Comparison of ENCODE assay signal across 17 cellular contexts in genomic region chr22:37581534-37581933, GRCh38. TPM values are rescaled to one million over a fixed set of nuclear protein-coding genes. Genes with fewer than 3 reads are reported as not detected.
DNase-seq lines count a peak whose midpoint lies in the region; ATAC-seq, FAIRE-seq and TF ChIP-seq lines count a peak whose summit lies in the region.
"Had no signal": no experiment of that assay in that cellular context is flagged by ENCODE, and none has a peak within 500 bp of the region (broad histone marks: within the 10 kb centered on the region; RNA-seq: fewer than 3 reads in every experiment).

No MANE protein-coding gene starts in this region.

- peak overlapping the region in 1 of 3 donors; percentile 11 for H3K27ac ChIP-seq in right lobe of liver
- H3K27ac ChIP-seq in HepG2 (ENCODE audit: extremely low read length, insufficient read depth, low read length), result no peak overlapping the region
- peak overlapping the region; percentile 84 to 93 for H3K27ac ChIP-seq in mucosa of rectum (ENCODE audit: low read depth in 2 of 2, low read length in 2 of 2)
- H3K27ac ChIP-seq in thyroid gland, result no peak overlapping the region
- H3K27ac ChIP-seq: neural progenitor cell had no signal

- POLR2A ChIA-PET in HepG2 (lab: Yijun Ruan, JAX), result interaction anchor here (0.9 to 5.8 kb wide), 2 partner anchors 9 to 12 kb away, joined by 5 to 120 read pairs; no protein-coding TSS in a partner anchor

- CTCF ChIA-PET in HepG2 (lab: Yijun Ruan, JAX; ENCODE audit: low intra/inter-chr PET ratio, low total read pairs), result no interaction called here

- H3K4me3 ChIP-seq in right lobe of liver (no peak overlapping the region), HepG2 (replicated peaks in 1 of 3; ENCODE audit: insufficient read depth in 1 of 3, low read depth in 2 of 3, low read length in 3 of 3) (no peak overlapping the region), mucosa of rectum (ENCODE audit: low read length in 2 of 2) (peak overlapping the region in 1 of 2 donors; percentile 43), thyroid gland (replicated peaks in 1 of 3) (no peak overlapping the region)
- H3K4me3 ChIP-seq: neural progenitor cell had no signal

- H3K27me3 ChIP-seq in right lobe of liver (no peaks in the 10 kb centered on the region), HepG2 (ENCODE audit: control insufficient read depth in 1 of 2, insufficient read depth in 2 of 2, low read length in 2 of 2) (peaks cover 0 to 1% of the 10 kb centered on the region in 2 experiments; a peak in 1 of 5 replicates), mucosa of rectum (ENCODE audit: control insufficient read depth in 2 of 2, insufficient read depth in 2 of 2, low read length in 2 of 2) (no peaks in the 10 kb centered on the region), thyroid gland (no peaks in the 10 kb centered on the region)
- H3K27me3 ChIP-seq: neural progenitor cell had no signal

- no peaks in the 10 kb centered on the region for H3K79me2 ChIP-seq in HepG2 (ENCODE audit: insufficient read depth, low read length)

- H4K20me1 ChIP-seq in HepG2 (ENCODE audit: insufficient read depth, low read length), result no peaks in the 10 kb centered on the region

- H3K36me3 ChIP-seq in right lobe of liver (no peaks in the 10 kb centered on the region), HepG2 (replicated peaks in 1 of 2; ENCODE audit: control insufficient read depth in 1 of 2, insufficient read depth in 2 of 2, low read length in 2 of 2) (no peaks in the 10 kb centered on the region), mucosa of rectum (ENCODE audit: control insufficient read depth in 2 of 2, insufficient read depth in 2 of 2, low read length in 2 of 2) (no peaks in the 10 kb centered on the region), thyroid gland (no peaks in the 10 kb centered on the region)
- H3K36me3 ChIP-seq: neural progenitor cell had no signal

- TF ChIP-seq EP300 in HepG2 (IDR thresholded peaks at IDR 0.05; ENCODE audit: low read depth in 2 of 2, low read length in 2 of 2), result no peak
- TF ChIP-seq EP300 in HepG2 (CRISPR knock-in tag; IDR thresholded peaks at IDR 0.05; ENCODE audit: borderline replicate concordance), result no peak

- DNase-seq in right lobe of liver, result peak; percentile 78 to 91 (median 80)
- no peak for DNase-seq in HepG2 (ENCODE audit: low spot score)
- peak; percentile 36 for DNase-seq in dermis blood vessel endothelial cell
- no peak for DNase-seq in NCI-H446 (lab: John Stamatoyannopoulos, UW)
- no peak for DNase-seq in amniotic stem cell (lab: John Stamatoyannopoulos, UW)
- DNase-seq in thyroid gland, result no peak
- DNase-seq: activated naive CD8-positive, alpha-beta T cell treated with anti-CD3 and anti-CD28 coated beads for 36 hours; MM.1S; NCI-H524 treated with DMSO at 0.1 percent for 48 hours; SHP77 had no signal

- WGBS in right lobe of liver (ENCODE audit: insufficient coverage, low coverage, low lambda C conversion rate, missing lambda C conversion rate), result 18% methylated on average over 7 of the region's 9 CpGs
- 61% methylated on average over 9 of the region's 9 CpGs for WGBS in HepG2 (ENCODE audit: low lambda C conversion rate)
- WGBS in thyroid gland, 2 donors, result 46 to 66% methylated on average over 9 of the region's 9 CpGs

- TF ChIP-seq POLR2A in right lobe of liver (IDR thresholded peaks at IDR 0.05), result no peak
- TF ChIP-seq POLR2A in HepG2 (IDR thresholded peaks at IDR 0.05; ENCODE audit: insufficient read depth in 1 of 2, low read depth in 2 of 2, low read length in 2 of 2), result no peak
- no peak for TF ChIP-seq POLR2A in thyroid gland (IDR thresholded peaks at IDR 0.05)

- ATAC-seq in right lobe of liver, result peak; percentile 81 to 96 (median 89)
- no peak for ATAC-seq in HepG2
- ATAC-seq in GM18868 (IDR thresholded peaks at IDR 0.05; ENCODE audit: unreplicated experiment), result no peak

- no peak for FAIRE-seq in HepG2 (lab: Jason Lieb, UNC)

- intact Hi-C loops in right lobe of liver (cut with DNase I) (no loop called here), HepG2 (cut with micrococcal nuclease; ENCODE audit: unreplicated experiment) (no loop called here), thyroid gland (cut with DNase I) (no loop called here)

- TF ChIP-seq CTCF in right lobe of liver (IDR thresholded peaks at IDR 0.05) (no peak), HepG2 (CRISPR knock-in tag; IDR thresholded peaks at IDR 0.05) (no peak), thyroid gland (IDR thresholded peaks at IDR 0.05) (no peak)

- H2AFZ ChIP-seq in HepG2 (ENCODE audit: low read length), result no peak overlapping the region
- H2AFZ ChIP-seq: neural progenitor cell had no signal

- BruUV-seq in HepG2 (replicated peaks; lab: Mats Ljungman, UMichigan), result no TSS peak

- H3K9ac ChIP-seq in HepG2 (ENCODE audit: insufficient read depth, low read depth, low read length) (no peak overlapping the region), mucosa of rectum (ENCODE audit: low read depth in 1 of 2, low read length in 2 of 2) (peak overlapping the region in 1 of 2 donors; percentile 51)
- H3K9ac ChIP-seq: neural progenitor cell had no signal

- TF ChIP-seq RAD21 in HepG2 (CRISPR knock-in tag; IDR thresholded peaks at IDR 0.05), result no peak

- no peak overlapping the region for H3K4me2 ChIP-seq in HepG2 (ENCODE audit: low read depth, low read length)
- H3K4me2 ChIP-seq: neural progenitor cell had no signal

- H3K9me3 ChIP-seq in right lobe of liver, result no peaks in the 10 kb centered on the region
- no peaks in the 10 kb centered on the region for H3K9me3 ChIP-seq in HepG2 (ENCODE audit: low read length)
- no peaks in the 10 kb centered on the region for H3K9me3 ChIP-seq in mucosa of rectum (ENCODE audit: control insufficient read depth in 2 of 2, low read length in 2 of 2)
- H3K9me3 ChIP-seq in thyroid gland, result no peaks in the 10 kb centered on the region

- in situ Hi-C loops in HepG2 (cut with HindIII; ENCODE audit: extremely low pct_ligation_motif_present, low pct_unique_long_range_greater_than_20kb), result loop anchor here (10.0 kb wide), 1 partner anchor 257 kb away; no protein-coding TSS in a partner anchor

- H3K4me1 ChIP-seq in right lobe of liver (peaks cover 0 to 21% (median 2%) of the 10 kb centered on the region in 4 donors), HepG2 (ENCODE audit: insufficient read depth, low read length) (peaks cover 72% of the 10 kb centered on the region), mucosa of rectum (ENCODE audit: control insufficient read depth in 2 of 2, insufficient read depth in 2 of 2, low read length in 2 of 2) (peaks cover 24 to 27% of the 10 kb centered on the region in 2 donors), thyroid gland (peaks cover 0 to 3% of the 10 kb centered on the region in 2 donors)
- H3K4me1 ChIP-seq: neural progenitor cell had no signal

RNA-seq across cellular contexts. Expression of gene LGALS2, which starts 1.6 kb away (rescaled TPM):
- total RNA-seq in right lobe of liver, result under 1 TPM in 1 of 6 experiments, not detected in 5; 0.64 TPM
- 43.4 and 56.0 TPM in 2 replicates for total RNA-seq in HepG2 (2016; rRNA removed; fragmentation: Illumina TruSeq; extraction: Trizol)
- 30.8 and 33.0 TPM in 2 replicates for total RNA-seq in HepG2 (2016; cell fraction: cytosol; rRNA removed; fragmentation: Illumina TruSeq; extraction: Trizol; ENCODE audit: low read depth)
- 39.7 and 64.4 TPM in 2 replicates for total RNA-seq in HepG2 (2016; cell fraction: insoluble cytoplasmic fraction; rRNA removed; fragmentation: Illumina TruSeq; extraction: Trizol)
- 19.3 and 21.2 TPM in 2 replicates for total RNA-seq in HepG2 (2016; cell fraction: membrane; rRNA removed; fragmentation: Illumina TruSeq; extraction: Trizol)
- total RNA-seq in HepG2 (2016; cell fraction: nucleus; rRNA removed; fragmentation: Illumina TruSeq; extraction: Trizol), result 9.7 and 10.9 TPM in 2 replicates
- 32.5 and 56.1 TPM in 2 replicates for polyA plus RNA-seq in HepG2 (2011; rRNA removed)
- polyA plus RNA-seq in HepG2 (2011; cell fraction: cytosol; rRNA removed), result 32.1 and 47.7 TPM in 2 replicates
- polyA plus RNA-seq in HepG2 (2011; cell fraction: nucleus; rRNA removed), result 5.1 and 7.9 TPM in 2 replicates
- 54.6 and 60.7 TPM in 2 replicates for polyA plus RNA-seq in HepG2 (2012)
- polyA plus RNA-seq in HepG2 (2016; cell fraction: cytosol; fragmentation: Illumina TruSeq; extraction: Trizol; ENCODE audit: low read depth), result 30.1 and 38.1 TPM in 2 replicates
- 59.5 and 62.8 TPM in 2 replicates for polyA plus RNA-seq in HepG2 (2016; cell fraction: insoluble cytoplasmic fraction; fragmentation: Illumina TruSeq; extraction: Trizol; ENCODE audit: low read depth)
- 14.5 and 18.2 TPM in 2 replicates for polyA plus RNA-seq in HepG2 (2016; cell fraction: membrane; fragmentation: Illumina TruSeq; extraction: Trizol; ENCODE audit: low read depth)
- polyA plus RNA-seq in HepG2 (2016; cell fraction: nucleus; fragmentation: Illumina TruSeq; extraction: Trizol; ENCODE audit: insufficient read depth, low read depth), result 20.3 and 23.8 TPM in 2 replicates
- 3.2 TPM in 1 of 2 replicates, not detected in the other for polyA minus RNA-seq in HepG2 (2011; rRNA and poly(A)+ RNA removed; ENCODE audit: low replicate concordance)
- polyA minus RNA-seq in HepG2 (2011; cell fraction: cytosol; rRNA and poly(A)+ RNA removed), result 2.0 TPM in 2 replicates
- polyA minus RNA-seq in HepG2 (2011; cell fraction: nucleus; rRNA and poly(A)+ RNA removed), result 1.9 TPM in 1 of 2 replicates, not detected in the other
- not detected in 2 replicates for total RNA-seq in dermis blood vessel endothelial cell
- not detected for total RNA-seq in thyroid gland
- total RNA-seq: activated naive CD8-positive, alpha-beta T cell treated with anti-CD3 and anti-CD28 coated beads for 36 hours; Daoy; dermis microvascular lymphatic vessel endothelial cell; urinary bladder had no signal
- polyA plus RNA-seq: AG04450 had no signal

RNA-seq across cellular contexts. Expression of gene CDC42EP1, which starts 21.3 kb away (rescaled TPM):
- total RNA-seq in right lobe of liver (100 to 1,000 TPM in 1 of 6 experiments, 10 to 100 TPM in 5; 29.2 to 117 (median 68.0) TPM), HepG2 (2016; rRNA removed; fragmentation: Illumina TruSeq; extraction: Trizol) (25.4 and 29.5 TPM in 2 replicates), dermis blood vessel endothelial cell (22.6 and 25.8 TPM in 2 replicates), thyroid gland (10 to 100 TPM; 15.7 to 23.3 (median 18.3) TPM)
- total RNA-seq in HepG2 (2016; cell fraction: cytosol; rRNA removed; fragmentation: Illumina TruSeq; extraction: Trizol; ENCODE audit: low read depth), result 19.5 and 29.1 TPM in 2 replicates
- total RNA-seq in HepG2 (2016; cell fraction: insoluble cytoplasmic fraction; rRNA removed; fragmentation: Illumina TruSeq; extraction: Trizol), result 20.9 and 29.7 TPM in 2 replicates
- 44.9 and 63.7 TPM in 2 replicates for total RNA-seq in HepG2 (2016; cell fraction: membrane; rRNA removed; fragmentation: Illumina TruSeq; extraction: Trizol)
- total RNA-seq in HepG2 (2016; cell fraction: nucleus; rRNA removed; fragmentation: Illumina TruSeq; extraction: Trizol), result 15.7 and 18.6 TPM in 2 replicates
- 17.1 and 26.7 TPM in 2 replicates for polyA plus RNA-seq in HepG2 (2011; rRNA removed)
- polyA plus RNA-seq in HepG2 (2011; cell fraction: cytosol; rRNA removed), result 13.8 and 17.6 TPM in 2 replicates
- 37.8 and 38.3 TPM in 2 replicates for polyA plus RNA-seq in HepG2 (2011; cell fraction: nucleus; rRNA removed)
- 45.1 and 72.3 TPM in 2 replicates for polyA plus RNA-seq in HepG2 (2012)
- polyA plus RNA-seq in HepG2 (2016; cell fraction: cytosol; fragmentation: Illumina TruSeq; extraction: Trizol; ENCODE audit: low read depth), result 49.0 and 73.1 TPM in 2 replicates
- 53.9 and 76.0 TPM in 2 replicates for polyA plus RNA-seq in HepG2 (2016; cell fraction: insoluble cytoplasmic fraction; fragmentation: Illumina TruSeq; extraction: Trizol; ENCODE audit: low read depth)
- polyA plus RNA-seq in HepG2 (2016; cell fraction: membrane; fragmentation: Illumina TruSeq; extraction: Trizol; ENCODE audit: low read depth), result 99.7 and 119 TPM in 2 replicates
- 54.3 and 56.0 TPM in 2 replicates for polyA plus RNA-seq in HepG2 (2016; cell fraction: nucleus; fragmentation: Illumina TruSeq; extraction: Trizol; ENCODE audit: insufficient read depth, low read depth)
- 12.0 and 24.2 TPM in 2 replicates for polyA minus RNA-seq in HepG2 (2011; rRNA and poly(A)+ RNA removed; ENCODE audit: low replicate concordance)
- polyA minus RNA-seq in HepG2 (2011; cell fraction: cytosol; rRNA and poly(A)+ RNA removed), result 20.7 and 21.6 TPM in 2 replicates
- polyA minus RNA-seq in HepG2 (2011; cell fraction: nucleus; rRNA and poly(A)+ RNA removed), result 12.2 and 15.4 TPM in 2 replicates

RNA-seq across cellular contexts. Expression of gene GGA1, which starts 27.1 kb away (rescaled TPM):
- 10 to 100 TPM; 18.4 to 27.3 (median 24.1) TPM for total RNA-seq in right lobe of liver
- 16.0 and 29.1 TPM in 2 replicates for total RNA-seq in HepG2 (2016; rRNA removed; fragmentation: Illumina TruSeq; extraction: Trizol)
- 16.1 and 18.1 TPM in 2 replicates for total RNA-seq in HepG2 (2016; cell fraction: cytosol; rRNA removed; fragmentation: Illumina TruSeq; extraction: Trizol; ENCODE audit: low read depth)
- 13.7 and 32.9 TPM in 2 replicates for total RNA-seq in HepG2 (2016; cell fraction: insoluble cytoplasmic fraction; rRNA removed; fragmentation: Illumina TruSeq; extraction: Trizol)
- total RNA-seq in HepG2 (2016; cell fraction: membrane; rRNA removed; fragmentation: Illumina TruSeq; extraction: Trizol), result 22.2 and 24.3 TPM in 2 replicates
- total RNA-seq in HepG2 (2016; cell fraction: nucleus; rRNA removed; fragmentation: Illumina TruSeq; extraction: Trizol), result 34.3 and 44.4 TPM in 2 replicates
- polyA plus RNA-seq in HepG2 (2011; rRNA removed), result 87.2 and 103 TPM in 2 replicates
- polyA plus RNA-seq in HepG2 (2011; cell fraction: cytosol; rRNA removed), result 22.6 and 34.6 TPM in 2 replicates
- polyA plus RNA-seq in HepG2 (2011; cell fraction: nucleus; rRNA removed), result 436 and 489 TPM in 2 replicates
- polyA plus RNA-seq in HepG2 (2012), result 51.1 and 57.0 TPM in 2 replicates
- 4.7 and 5.0 TPM in 2 replicates for polyA plus RNA-seq in HepG2 (2016; cell fraction: cytosol; fragmentation: Illumina TruSeq; extraction: Trizol; ENCODE audit: low read depth)
- 13.0 and 17.9 TPM in 2 replicates for polyA plus RNA-seq in HepG2 (2016; cell fraction: insoluble cytoplasmic fraction; fragmentation: Illumina TruSeq; extraction: Trizol; ENCODE audit: low read depth)
- polyA plus RNA-seq in HepG2 (2016; cell fraction: membrane; fragmentation: Illumina TruSeq; extraction: Trizol; ENCODE audit: low read depth), result 11.4 and 12.2 TPM in 2 replicates
- polyA plus RNA-seq in HepG2 (2016; cell fraction: nucleus; fragmentation: Illumina TruSeq; extraction: Trizol; ENCODE audit: insufficient read depth, low read depth), result 138 and 147 TPM in 2 replicates
- polyA minus RNA-seq in HepG2 (2011; rRNA and poly(A)+ RNA removed; ENCODE audit: low replicate concordance), result 31.3 and 75.9 TPM in 2 replicates
- polyA minus RNA-seq in HepG2 (2011; cell fraction: cytosol; rRNA and poly(A)+ RNA removed), result 15.5 and 19.6 TPM in 2 replicates
- 83.2 and 84.5 TPM in 2 replicates for polyA minus RNA-seq in HepG2 (2011; cell fraction: nucleus; rRNA and poly(A)+ RNA removed)
- 48.3 and 55.3 TPM in 2 replicates for total RNA-seq in dermis blood vessel endothelial cell
- total RNA-seq in thyroid gland, result 10 to 100 TPM; 46.2 to 90.5 (median 60.4) TPM

RNA-seq across cellular contexts. Expression of gene SH3BP1, which starts 57.9 kb away (rescaled TPM):
- total RNA-seq in right lobe of liver, result 1 to 10 TPM; 1.6 to 4.8 (median 2.8) TPM
- total RNA-seq in HepG2 (2016; rRNA removed; fragmentation: Illumina TruSeq; extraction: Trizol), result 8.4 and 9.4 TPM in 2 replicates
- 5.6 and 6.0 TPM in 2 replicates for total RNA-seq in HepG2 (2016; cell fraction: cytosol; rRNA removed; fragmentation: Illumina TruSeq; extraction: Trizol; ENCODE audit: low read depth)
- total RNA-seq in HepG2 (2016; cell fraction: insoluble cytoplasmic fraction; rRNA removed; fragmentation: Illumina TruSeq; extraction: Trizol), result 6.3 and 8.5 TPM in 2 replicates
- total RNA-seq in HepG2 (2016; cell fraction: membrane; rRNA removed; fragmentation: Illumina TruSeq; extraction: Trizol), result 9.2 and 11.0 TPM in 2 replicates
- total RNA-seq in HepG2 (2016; cell fraction: nucleus; rRNA removed; fragmentation: Illumina TruSeq; extraction: Trizol), result 6.6 and 9.5 TPM in 2 replicates
- 15.7 and 18.5 TPM in 2 replicates for polyA plus RNA-seq in HepG2 (2011; rRNA removed)
- 7.3 and 12.2 TPM in 2 replicates for polyA plus RNA-seq in HepG2 (2011; cell fraction: cytosol; rRNA removed)
- 56.4 and 86.5 TPM in 2 replicates for polyA plus RNA-seq in HepG2 (2011; cell fraction: nucleus; rRNA removed)
- 23.6 and 27.1 TPM in 2 replicates for polyA plus RNA-seq in HepG2 (2012)
- polyA plus RNA-seq in HepG2 (2016; cell fraction: cytosol; fragmentation: Illumina TruSeq; extraction: Trizol; ENCODE audit: low read depth), result 7.5 and 7.7 TPM in 2 replicates
- 11.5 and 13.3 TPM in 2 replicates for polyA plus RNA-seq in HepG2 (2016; cell fraction: insoluble cytoplasmic fraction; fragmentation: Illumina TruSeq; extraction: Trizol; ENCODE audit: low read depth)
- 12.3 and 13.5 TPM in 2 replicates for polyA plus RNA-seq in HepG2 (2016; cell fraction: membrane; fragmentation: Illumina TruSeq; extraction: Trizol; ENCODE audit: low read depth)
- 17.9 and 27.8 TPM in 2 replicates for polyA plus RNA-seq in HepG2 (2016; cell fraction: nucleus; fragmentation: Illumina TruSeq; extraction: Trizol; ENCODE audit: insufficient read depth, low read depth)
- 1.6 and 9.8 TPM in 2 replicates for polyA minus RNA-seq in HepG2 (2011; rRNA and poly(A)+ RNA removed; ENCODE audit: low replicate concordance)
- 6.4 and 9.8 TPM in 2 replicates for polyA minus RNA-seq in HepG2 (2011; cell fraction: cytosol; rRNA and poly(A)+ RNA removed)
- 7.9 and 15.4 TPM in 2 replicates for polyA minus RNA-seq in HepG2 (2011; cell fraction: nucleus; rRNA and poly(A)+ RNA removed)
- total RNA-seq in dermis blood vessel endothelial cell, result 0.85 and 2.7 TPM in 2 replicates
- total RNA-seq in thyroid gland, result 10 to 100 TPM in 1 of 4 donors, 1 to 10 TPM in 2, under 1 TPM in 1; 0.81 to 10.1 (median 3.3) TPM

Comparison
In these comparisons a context has a peak if more than half of its experiments do, and no peak if none do; other contexts are left out.
1. ATAC-seq: peak in right lobe of liver (4 of 4); none in HepG2 (single experiment) and GM18868 (single experiment).
2. DNase-seq: peak in right lobe of liver (3 of 3) and dermis blood vessel endothelial cell (single experiment); none in HepG2 (single experiment), NCI-H446 (0 of 2), amniotic stem cell (single experiment) and thyroid gland (0 of 2).
3. RNA of gene LGALS2, which starts 1.6 kb away (total RNA-seq): 9.7 to 64.4 TPM in HepG2; 0.64 TPM in right lobe of liver, not detected in dermis blood vessel endothelial cell and not detected in thyroid gland; every median in the first group is over 4 times any median in the second.
4. H3K27ac ChIP-seq: peak in mucosa of rectum (2 of 2); none in HepG2 (single experiment) and thyroid gland (0 of 3).